In genomic region chr7:12540850-12541249, GRCh38 we compare ENCODE assay signal across 30 cellular contexts. TPM values are rescaled to one million over a fixed set of nuclear protein-coding genes. Genes with fewer than 3 reads are reported as not detected.
"Had no signal": no experiment of that assay in that cellular context is flagged by ENCODE, and none has a peak within 500 bp of the region (broad histone marks: within the 10 kb centered on the region; RNA-seq: fewer than 3 reads in every experiment).

No MANE protein-coding gene starts in this region.

- H3K4me1 Mint-ChIP-seq: activated B cell treated with CpG ODN at 0.5 μM for 24 hours; activated CD4-positive, alpha-beta T cell treated with anti-CD3 and anti-CD28 coated beads, Interleukin-2, amount 10 ng/mL, durations not matched to agents 24 days and 14 days; activated CD8-positive, alpha-beta memory T cell treated with anti-CD3 and anti-CD28 coated beads, Interleukin-2, amount 10 ng/mL, durations not matched to agents 7 days and 5 days; activated naive CD4-positive, alpha-beta T cell treated with anti-CD3 and anti-CD28 coated beads, Interleukin-2, amount 50 U/mL, for 24 hours; T-cell had no signal

- H3K27ac ChIP-seq: SK-N-MC had no signal

- H3K9me3 Mint-ChIP-seq: activated CD4-positive, alpha-beta T cell treated with anti-CD3 and anti-CD28 coated beads, Interleukin-2, amount 10 ng/mL, durations not matched to agents 24 days and 14 days; activated naive CD4-positive, alpha-beta T cell treated with anti-CD3 and anti-CD28 coated beads, Interleukin-2, amount 50 U/mL, for 24 hours; activated T-cell treated with anti-CD3 and anti-CD28 coated beads, Interleukin-2, amount 50 U/mL, for 24 hours; activated T-helper 1 cell treated with anti-CD3 and anti-CD28 coated beads, Interleukin-12 subunit alpha, Interleukin-12 subunit beta, Interleukin-2, Interleukin-4 antibody, amounts not matched to agents 30 ng/mL and 10 ng/mL and 1 ng/mL, durations not matched to agents 14 hours and 24 hours and 36 hours had no signal

- ATAC-seq: activated CD8-positive, alpha-beta memory T cell treated with anti-CD3 and anti-CD28 coated beads, Interleukin-2, amount 10 ng/mL, durations not matched to agents 7 days and 5 days; K562; Panc1; Right ventricle myocardium inferior; T-cell had no signal

- H3K36me3 Mint-ChIP-seq: activated CD8-positive, alpha-beta memory T cell treated with anti-CD3 and anti-CD28 coated beads, Interleukin-2, amount 10 ng/mL, durations not matched to agents 7 days and 5 days; activated naive CD4-positive, alpha-beta T cell treated with anti-CD3 and anti-CD28 coated beads, Interleukin-2, amount 50 U/mL, for 24 hours; T-cell had no signal

- H3K4me3 ChIP-seq: K562, SK-N-MC had no signal

- H3K4me3 Mint-ChIP-seq: activated B cell treated with CpG ODN at 0.5 μM for 24 hours; activated CD4-positive, alpha-beta T cell treated with anti-CD3 and anti-CD28 coated beads, Interleukin-2, amount 10 ng/mL, durations not matched to agents 24 days and 14 days; activated CD8-positive, alpha-beta memory T cell treated with anti-CD3 and anti-CD28 coated beads, Interleukin-2, amount 10 ng/mL, durations not matched to agents 7 days and 5 days; activated naive CD4-positive, alpha-beta T cell treated with anti-CD3 and anti-CD28 coated beads, Interleukin-2, amount 50 U/mL, for 24 hours; activated T-cell treated with anti-CD3 and anti-CD28 coated beads, Interleukin-2, amount 50 U/mL, for 24 hours; activated T-helper 1 cell treated with anti-CD3 and anti-CD28 coated beads, Interleukin-12 subunit alpha, Interleukin-12 subunit beta, Interleukin-2, Interleukin-4 antibody, amounts not matched to agents 30 ng/mL and 10 ng/mL and 1 ng/mL, durations not matched to agents 14 hours and 24 hours and 36 hours; T-cell had no signal

- H3K27me3 Mint-ChIP-seq: activated B cell treated with CpG ODN at 0.5 μM for 24 hours; activated CD4-positive, alpha-beta T cell treated with anti-CD3 and anti-CD28 coated beads, Interleukin-2, amount 10 ng/mL, durations not matched to agents 24 days and 14 days had no signal

- H3K27ac Mint-ChIP-seq: activated B cell treated with CpG ODN at 0.5 μM for 24 hours; activated CD4-positive, alpha-beta T cell treated with anti-CD3 and anti-CD28 coated beads, Interleukin-2, amount 10 ng/mL, durations not matched to agents 24 days and 14 days; activated CD8-positive, alpha-beta memory T cell treated with anti-CD3 and anti-CD28 coated beads, Interleukin-2, amount 10 ng/mL, durations not matched to agents 7 days and 5 days; activated naive CD4-positive, alpha-beta T cell treated with anti-CD3 and anti-CD28 coated beads, Interleukin-2, amount 50 U/mL, for 24 hours; activated T-cell treated with anti-CD3 and anti-CD28 coated beads, Interleukin-2, amount 50 U/mL, for 24 hours; activated T-helper 1 cell treated with anti-CD3 and anti-CD28 coated beads, Interleukin-12 subunit alpha, Interleukin-12 subunit beta, Interleukin-2, Interleukin-4 antibody, amounts not matched to agents 30 ng/mL and 10 ng/mL and 1 ng/mL, durations not matched to agents 14 hours and 24 hours and 36 hours; T-cell had no signal

- DNase-seq: activated B cell treated with CpG ODN at 0.5 μM for 24 hours; activated CD4-positive, alpha-beta T cell treated with anti-CD3 and anti-CD28 coated beads for 1 hour; activated CD4-positive, alpha-beta T cell treated with anti-CD3 and anti-CD28 coated beads, Interleukin-2, amount 10 ng/mL, durations not matched to agents 24 days and 14 days; activated CD4-positive, alpha-beta T cell treated with anti-CD3 and anti-CD28 coated beads, Interleukin-2, amount 50 U/mL, for 48 hours; activated CD8-positive, alpha-beta memory T cell treated with anti-CD3 and anti-CD28 coated beads, Interleukin-2, amount 10 ng/mL, durations not matched to agents 7 days and 5 days; activated effector memory CD4-positive, alpha-beta T cell treated with Interleukin-2 at 50 U/mL for 16 hours; activated naive CD4-positive, alpha-beta T cell; activated T-cell treated with anti-CD3 and anti-CD28 coated beads, Interleukin-2, amount 50 U/mL, for 24 hours; amygdala; Kasumi-1; NCI-H1092; NCI-H1417; NCI-H1694; NCI-H2029 treated with DMSO at 0.1 percent for 48 hours; NCI-H345; NCI-H510A; NCI-H526 treated with DMSO at 0.1 percent for 48 hours; NCI-H82; OCI-M1; RPMI8226; T-cell; T-helper 2 cell; T1000 had no signal

RNA-seq across cellular contexts. Expression of gene SCIN, which starts 29.7 kb away (rescaled TPM):
- total RNA-seq: activated B cell treated with CpG ODN at 0.5 μM for 24 hours; activated CD4-positive, alpha-beta T cell treated with anti-CD3 and anti-CD28 coated beads, Interleukin-2, amount 10 ng/mL, durations not matched to agents 24 days and 14 days; activated T-helper 1 cell treated with anti-CD3 and anti-CD28 coated beads, Interleukin-12 subunit alpha, Interleukin-12 subunit beta, Interleukin-2, Interleukin-4 antibody, amounts not matched to agents 30 ng/mL and 10 ng/mL and 1 ng/mL, durations not matched to agents 14 hours and 24 hours and 36 hours; cardiac septum had no signal
